In the genomic region with DNA sequence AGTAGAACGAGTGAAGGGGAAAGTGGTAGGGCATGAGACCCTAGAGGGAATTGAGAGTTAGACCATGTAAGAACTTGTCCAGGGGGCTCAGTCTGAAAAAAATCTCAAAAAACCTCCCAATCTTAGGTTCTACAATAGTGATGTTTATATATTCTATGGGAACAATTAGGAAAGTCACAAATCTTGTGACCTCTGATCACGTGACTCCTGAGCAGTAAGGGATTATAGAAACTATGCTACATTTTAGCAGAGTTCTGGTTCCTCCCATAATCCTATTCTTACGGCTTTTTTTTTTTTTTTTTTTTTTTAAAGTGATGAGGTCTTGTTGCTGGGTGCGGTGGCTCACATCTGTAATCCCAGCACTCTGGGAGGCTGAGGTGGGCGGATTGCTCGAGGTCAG, we compare ENCODE assay signal across 21 cellular contexts.
"Had no signal": no experiment of that assay in that cellular context is flagged by ENCODE, and none has a peak within 500 bp of the region (broad histone marks: within the 10 kb centered on the region; RNA-seq: fewer than 3 reads in every experiment).

No MANE protein-coding gene starts in this region.

- H3K36me3 Mint-ChIP-seq: mesothelial cell of epicardium, naive B cell had no signal

- H3K27ac ChIP-seq: colonic mucosa, dorsolateral prefrontal cortex, esophagus muscularis mucosa, foreskin keratinocyte, gastrocnemius medialis, heart right ventricle, left lung, lower lobe of right lung had no signal

- H3K9me3 ChIP-seq: colonic mucosa, esophagus muscularis mucosa, gastrocnemius medialis, heart right ventricle, left lung, lower lobe of right lung, mucosa of descending colon had no signal

- ATAC-seq: foreskin keratinocyte, gastrocnemius medialis, heart right ventricle, left cardiac atrium, left lung, lower lobe of right lung, mucosa of descending colon had no signal

- H3K27ac Mint-ChIP-seq: mesothelial cell of epicardium had no signal

- H3K9me3 Mint-ChIP-seq: mesothelial cell of epicardium, naive B cell had no signal

- H3K4me1 ChIP-seq: colonic mucosa, foreskin keratinocyte had no signal

- H3K4me3 Mint-ChIP-seq: mesothelial cell of epicardium, naive B cell had no signal

- H3K27me3 Mint-ChIP-seq: naive B cell had no signal

- H3K4me3 ChIP-seq: colonic mucosa, dorsolateral prefrontal cortex, esophagus muscularis mucosa, gastrocnemius medialis, heart right ventricle, left lung, lower lobe of right lung, mucosa of descending colon had no signal

- H3K27me3 ChIP-seq: colonic mucosa, dorsolateral prefrontal cortex, esophagus muscularis mucosa, foreskin keratinocyte, gastrocnemius medialis, heart right ventricle, left lung had no signal

- H3K36me3 ChIP-seq: colonic mucosa, esophagus muscularis mucosa, gastrocnemius medialis, heart right ventricle, left lung, lower lobe of right lung had no signal

- DNase-seq: colonic mucosa; cortex of kidney; dermis blood vessel endothelial cell; dorsolateral prefrontal cortex; effector CD4-positive, alpha-beta T cell; effector memory CD4-positive, alpha-beta T cell; foreskin keratinocyte; gastrocnemius medialis; glutamatergic neuron; head of caudate nucleus; heart right ventricle; hippocampal formation; left cardiac atrium; left lung; left ventricle myocardium superior; lower lobe of right lung; mesenchymal stem cell; mucosa of descending colon; naive B cell had no signal
